In genomic region chr22:21865041-21865440, GRCh38 we compare ENCODE assay signal across 8 cellular contexts. TPM values are rescaled to one million over a fixed set of nuclear protein-coding genes. Genes with fewer than 3 reads are reported as not detected.
A peak's percentile ranks its signal among the peaks of the same experiment; 100 is the strongest.
DNase-seq lines count a peak whose midpoint lies in the region; ATAC-seq and TF ChIP-seq lines count a peak whose summit lies in the region.

No MANE protein-coding gene starts in this region.

- WGBS in GM23248 (ENCODE audit: low coverage in 1 of 2, low lambda C conversion rate in 2 of 2, missing lambda C conversion rate in 2 of 2), 2 experiments = 5% methylated on average over 3 of the region's 3 CpGs

- peak overlapping the region; percentile 11 for H3K4me3 Mint-ChIP-seq in activated CD4-positive, alpha-beta memory T cell treated with anti-CD3 and anti-CD28 coated beads, Interleukin-2, amount 10 ng/mL, durations not matched to agents 7 days and 5 days
- H3K4me3 Mint-ChIP-seq in stimulated activated naive B cell treated with anti-CD40 and anti-IgM and Interleukin-4, amounts not matched to agents 10 μg/mL and 1 μg/mL and 100 μg/mL, for 72 hours = peak overlapping the region; percentile 26 to 52

- H3K27me3 Mint-ChIP-seq in activated CD4-positive, alpha-beta memory T cell treated with anti-CD3 and anti-CD28 coated beads, Interleukin-2, amount 10 ng/mL, durations not matched to agents 7 days and 5 days = peaks cover 3% of the 10 kb centered on the region
- H3K27me3 Mint-ChIP-seq in stimulated activated naive B cell treated with anti-CD40 and anti-IgM and Interleukin-4, amounts not matched to agents 10 μg/mL and 1 μg/mL and 100 μg/mL, for 72 hours = no peaks in the 10 kb centered on the region

- no peak for ATAC-seq in stimulated activated naive B cell treated with anti-CD40 and anti-IgM and Interleukin-4, amounts not matched to agents 10 μg/mL and 1 μg/mL and 100 μg/mL, for 72 hours (replicated peaks)
- ATAC-seq in HG03095 (IDR thresholded peaks at IDR 0.05; ENCODE audit: unreplicated experiment) = no peak

- peaks cover 28% of the 10 kb centered on the region for H3K36me3 Mint-ChIP-seq in activated CD4-positive, alpha-beta memory T cell treated with anti-CD3 and anti-CD28 coated beads, Interleukin-2, amount 10 ng/mL, durations not matched to agents 7 days and 5 days (ENCODE audit: low read depth)
- peaks cover 33 to 42% of the 10 kb centered on the region in 2 donors for H3K36me3 Mint-ChIP-seq in stimulated activated naive B cell treated with anti-CD40 and anti-IgM and Interleukin-4, amounts not matched to agents 10 μg/mL and 1 μg/mL and 100 μg/mL, for 72 hours

- H3K79me2 ChIP-seq in GM23248 (ENCODE audit: insufficient read depth) = peaks cover 75% of the 10 kb centered on the region

- in situ Hi-C loops in ACHN (cut with HindIII; ENCODE audit: low pct_ligation_motif_present, low pct_unique_long_range_greater_than_20kb, low sequenced_read_pairs) (no loop called here), GM23248 (cut with MboI) (no loop called here)

- H3K9ac ChIP-seq in GM23248 = peak overlapping the region; percentile 94

- POLR2A ChIA-PET in activated CD4-positive, alpha-beta memory T cell treated with anti-CD3 and anti-CD28 coated beads, Interleukin-2, amount 10 ng/mL, durations not matched to agents 7 days and 5 days (lab: Charles Lee) = no interaction called here

- H3K9me3 Mint-ChIP-seq in activated CD4-positive, alpha-beta memory T cell treated with anti-CD3 and anti-CD28 coated beads, Interleukin-2, amount 10 ng/mL, durations not matched to agents 7 days and 5 days = no peaks in the 10 kb centered on the region
- peaks cover 4 to 5% of the 10 kb centered on the region in 2 donors for H3K9me3 Mint-ChIP-seq in stimulated activated naive B cell treated with anti-CD40 and anti-IgM and Interleukin-4, amounts not matched to agents 10 μg/mL and 1 μg/mL and 100 μg/mL, for 72 hours

- H3K9me3 ChIP-seq in GM23248 (ENCODE audit: low read depth) = no peaks in the 10 kb centered on the region
- H3K9me3 ChIP-seq in right atrium auricular region = no peaks in the 10 kb centered on the region

- H3K27ac ChIP-seq in GM23248 (peak overlapping the region; percentile 66), right atrium auricular region (peak overlapping the region; percentile 10 to 90)

- H3K27me3 ChIP-seq in GM23248 (replicated peaks; ENCODE audit: insufficient read depth) (no peaks in the 10 kb centered on the region), right atrium auricular region (no peaks in the 10 kb centered on the region)

- DNase-seq in ACHN (peak; percentile 16), GM23248 (peak; percentile 99), right atrium auricular region (ENCODE audit: low spot score) (peak; percentile 77), NCI-H774 (lab: John Stamatoyannopoulos, UW) (no peak), HT-29 (ENCODE audit: low spot score) (no peak)
- no peak for DNase-seq in activated CD4-positive, alpha-beta memory T cell treated with anti-CD3 and anti-CD28 coated beads, Interleukin-2, amount 10 ng/mL, durations not matched to agents 7 days and 5 days
- DNase-seq in stimulated activated naive B cell treated with anti-CD40 and anti-IgM and Interleukin-4, amounts not matched to agents 10 μg/mL and 1 μg/mL and 100 μg/mL, for 72 hours = no peak

- peak overlapping the region; percentile 88 for H3K4me2 ChIP-seq in GM23248 (ENCODE audit: unreplicated experiment)

- peaks cover 56% of the 10 kb centered on the region for H3K4me1 Mint-ChIP-seq in activated CD4-positive, alpha-beta memory T cell treated with anti-CD3 and anti-CD28 coated beads, Interleukin-2, amount 10 ng/mL, durations not matched to agents 7 days and 5 days
- H3K4me1 Mint-ChIP-seq in stimulated activated naive B cell treated with anti-CD40 and anti-IgM and Interleukin-4, amounts not matched to agents 10 μg/mL and 1 μg/mL and 100 μg/mL, for 72 hours = peaks cover 37 to 69% of the 10 kb centered on the region in 2 donors

- TF ChIP-seq CTCF in right atrium auricular region (IDR thresholded peaks at IDR 0.05) = no peak

- H3K9me2 ChIP-seq in GM23248 (ENCODE audit: insufficient read depth) = no peaks in the 10 kb centered on the region

- H3K4me1 ChIP-seq in GM23248 (ENCODE audit: insufficient read depth) (peaks cover 19% of the 10 kb centered on the region), right atrium auricular region (peaks cover 0 to 73% of the 10 kb centered on the region in 2 donors)

- H3K27ac Mint-ChIP-seq in activated CD4-positive, alpha-beta memory T cell treated with anti-CD3 and anti-CD28 coated beads, Interleukin-2, amount 10 ng/mL, durations not matched to agents 7 days and 5 days = no peak overlapping the region
- no peak overlapping the region for H3K27ac Mint-ChIP-seq in stimulated activated naive B cell treated with anti-CD40 and anti-IgM and Interleukin-4, amounts not matched to agents 10 μg/mL and 1 μg/mL and 100 μg/mL, for 72 hours

- peaks cover 18% of the 10 kb centered on the region for H3F3A ChIP-seq in GM23248 (ENCODE audit: insufficient read depth)

- H3K36me3 ChIP-seq in GM23248 (ENCODE audit: low read depth) (no peaks in the 10 kb centered on the region), right atrium auricular region (no peaks in the 10 kb centered on the region)

- peaks cover 36% of the 10 kb centered on the region for H4K20me1 ChIP-seq in GM23248 (ENCODE audit: insufficient read depth)

- H3K4me3 ChIP-seq in GM23248 (peak overlapping the region; percentile 81), right atrium auricular region (no peak overlapping the region)

- CTCF ChIA-PET in activated CD4-positive, alpha-beta memory T cell treated with anti-CD3 and anti-CD28 coated beads, Interleukin-2, amount 10 ng/mL, durations not matched to agents 7 days and 5 days (lab: Charles Lee) = interaction anchor here (0.6 kb wide), 2 partner anchors 75 to 147 kb away, joined by 3 read pairs; no protein-coding TSS in a partner anchor

- no peak overlapping the region for H2AFZ ChIP-seq in GM23248

RNA-seq across cellular contexts. Expression of gene MAPK1, which starts 2.4 kb away (rescaled TPM):
- total RNA-seq in GM23248 (2014; rRNA removed; shearing (Covaris generic)) = 70.2 and 72.3 TPM in 2 replicates
- polyA plus RNA-seq in GM23248 (2016; fragmentation: Nextera tagmentation; extraction: Ambion mirVana) = 76.0 and 83.6 TPM in 2 replicates
- 10 to 100 TPM; 97.6 to 99.5 TPM for total RNA-seq in activated CD4-positive, alpha-beta memory T cell treated with anti-CD3 and anti-CD28 coated beads, Interleukin-2, amount 10 ng/mL, durations not matched to agents 7 days and 5 days
- total RNA-seq in right atrium auricular region = 10 to 100 TPM; 39.7 to 42.6 TPM
- 24.6 and 27.0 TPM in 2 replicates for total RNA-seq in HT-29 (2014; rRNA removed; shearing (Covaris generic))

Comparison
In these comparisons a context has a peak if more than half of its experiments do, and no peak if none do; other contexts are left out.
1. DNase-seq: peak in ACHN (single experiment), GM23248 (single experiment) and right atrium auricular region (single experiment); none in activated CD4-positive, alpha-beta memory T cell treated with anti-CD3 and anti-CD28 coated beads, Interleukin-2, amount 10 ng/mL, durations not matched to agents 7 days and 5 days (single experiment), stimulated activated naive B cell treated with anti-CD40 and anti-IgM and Interleukin-4, amounts not matched to agents 10 μg/mL and 1 μg/mL and 100 μg/mL, for 72 hours (single experiment), NCI-H774 (single experiment) and HT-29 (single experiment).